In the genomic region with DNA sequence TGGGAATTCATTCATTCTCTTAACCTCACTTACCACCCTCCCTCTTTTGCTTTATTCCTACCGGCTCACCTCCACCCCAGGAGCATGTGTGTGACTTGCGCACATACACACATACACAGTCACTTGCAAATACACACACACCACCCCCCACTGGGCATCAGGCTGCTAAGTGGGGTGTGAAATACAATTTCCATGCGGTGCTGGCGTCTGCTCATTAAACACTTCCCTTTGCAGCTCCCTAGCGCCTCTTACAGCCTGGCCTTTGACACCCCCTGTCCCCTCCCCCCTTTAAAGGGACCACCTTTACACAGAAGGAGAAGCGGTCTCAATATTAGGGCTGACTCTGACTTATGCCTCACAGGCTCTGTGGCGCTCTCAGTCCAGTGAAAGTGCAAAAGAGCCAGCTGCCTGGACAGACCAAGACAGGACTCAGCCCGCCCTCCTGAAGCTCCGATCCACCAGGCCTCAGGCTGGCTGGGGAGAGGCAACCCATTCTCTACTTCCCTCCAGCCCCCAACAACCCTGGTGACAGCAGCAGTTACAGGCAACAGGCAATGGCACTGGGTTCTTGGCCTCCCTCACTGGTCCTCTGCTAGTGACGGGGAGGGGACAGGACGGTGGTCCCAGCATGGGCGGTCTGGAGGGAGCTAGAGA, we compare ENCODE assay signal across 1 cellular context.
TF ChIP-seq lines count a peak whose summit lies in the region.

No MANE protein-coding gene starts in this region.

TF ChIP-seq in WTC11, 78 proteins besides CTCF, POLR2A, EP300 and RAD21 (continued from another document):
- TF ChIP-seq, protein P1, sequence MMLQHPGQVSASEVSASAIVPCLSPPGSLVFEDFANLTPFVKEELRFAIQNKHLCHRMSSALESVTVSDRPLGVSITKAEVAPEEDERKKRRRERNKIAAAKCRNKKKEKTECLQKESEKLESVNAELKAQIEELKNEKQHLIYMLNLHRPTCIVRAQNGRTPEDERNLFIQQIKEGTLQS (CRISPR knock-in tag; conservative IDR thresholded peaks at IDR 0.05), result no peak
- TF ChIP-seq, protein P2, sequence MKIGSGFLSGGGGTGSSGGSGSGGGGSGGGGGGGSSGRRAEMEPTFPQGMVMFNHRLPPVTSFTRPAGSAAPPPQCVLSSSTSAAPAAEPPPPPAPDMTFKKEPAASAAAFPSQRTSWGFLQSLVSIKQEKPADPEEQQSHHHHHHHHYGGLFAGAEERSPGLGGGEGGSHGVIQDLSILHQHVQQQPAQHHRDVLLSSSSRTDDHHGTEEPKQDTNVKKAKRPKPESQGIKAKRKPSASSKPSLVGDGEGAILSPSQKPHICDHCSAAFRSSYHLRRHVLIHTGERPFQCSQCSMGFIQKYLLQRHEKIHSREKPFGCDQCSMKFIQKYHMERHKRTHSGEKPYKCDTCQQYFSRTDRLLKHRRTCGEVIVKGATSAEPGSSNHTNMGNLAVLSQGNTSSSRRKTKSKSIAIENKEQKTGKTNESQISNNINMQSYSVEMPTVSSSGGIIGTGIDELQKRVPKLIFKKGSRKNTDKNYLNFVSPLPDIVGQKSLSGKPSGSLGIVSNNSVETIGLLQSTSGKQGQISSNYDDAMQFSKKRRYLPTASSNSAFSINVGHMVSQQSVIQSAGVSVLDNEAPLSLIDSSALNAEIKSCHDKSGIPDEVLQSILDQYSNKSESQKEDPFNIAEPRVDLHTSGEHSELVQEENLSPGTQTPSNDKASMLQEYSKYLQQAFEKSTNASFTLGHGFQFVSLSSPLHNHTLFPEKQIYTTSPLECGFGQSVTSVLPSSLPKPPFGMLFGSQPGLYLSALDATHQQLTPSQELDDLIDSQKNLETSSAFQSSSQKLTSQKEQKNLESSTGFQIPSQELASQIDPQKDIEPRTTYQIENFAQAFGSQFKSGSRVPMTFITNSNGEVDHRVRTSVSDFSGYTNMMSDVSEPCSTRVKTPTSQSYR (CRISPR knock-in tag; IDR thresholded peaks at IDR 0.05), result no peak
TF ChIP-seq in WTC11: peak in this region for 0.
